In the genomic region with DNA sequence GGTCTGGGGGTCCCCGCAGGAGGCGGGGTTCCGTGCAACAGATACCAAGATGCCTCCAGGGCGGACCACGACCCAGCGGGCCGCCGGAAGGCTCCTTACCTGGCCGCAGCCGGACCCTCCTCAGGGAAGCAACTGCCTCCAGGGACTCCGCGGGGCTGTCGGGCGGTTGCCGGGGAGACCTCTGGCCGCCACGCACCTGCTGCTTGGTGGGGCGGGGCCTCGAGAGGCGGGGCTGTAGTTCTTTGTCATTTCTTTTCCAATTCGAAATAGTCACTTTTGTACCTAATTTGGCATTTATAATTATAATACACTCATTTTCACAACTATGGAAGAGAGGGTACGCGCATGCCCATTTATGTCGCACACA, we compare ENCODE assay signal across 8 cellular contexts. TPM values are rescaled to one million over a fixed set of nuclear protein-coding genes. Genes with fewer than 3 reads are reported as not detected.
A peak's percentile ranks its signal among the peaks of the same experiment; 100 is the strongest.
DNase-seq lines count a peak whose midpoint lies in the region; ATAC-seq and FAIRE-seq lines count a peak whose summit lies in the region.

No MANE protein-coding gene starts in this region.

- H3K36me3 Mint-ChIP-seq in activated CD4-positive, alpha-beta memory T cell treated with anti-CD3 and anti-CD28 coated beads for 36 hours, result no peaks in the 10 kb centered on the region

- ATAC-seq in HG02870 (IDR thresholded peaks at IDR 0.05; ENCODE audit: unreplicated experiment), result peak; percentile 23

- peak overlapping the region; percentile 89 for H3K27ac Mint-ChIP-seq in activated CD4-positive, alpha-beta memory T cell treated with anti-CD3 and anti-CD28 coated beads for 36 hours

- H3K4me3 Mint-ChIP-seq in activated CD4-positive, alpha-beta memory T cell treated with anti-CD3 and anti-CD28 coated beads for 36 hours, result peak overlapping the region; percentile 96

- intact Hi-C loops in activated CD4-positive, alpha-beta memory T cell treated with anti-CD3 and anti-CD28 coated beads for 36 hours (cut with micrococcal nuclease), result loop anchor here (2.0 to 10.0 kb wide), 7 partner anchors 14 to 596 kb away; partner anchors contain the start of genes CD164, CEP57L1 and SESN1

- CTCF ChIA-PET in activated CD4-positive, alpha-beta memory T cell treated with anti-CD3 and anti-CD28 coated beads for 36 hours (lab: Charles Lee), result interaction anchor here (3.0 kb wide), 1 partner anchor 349 kb away, joined by 26 read pairs; no protein-coding TSS in a partner anchor

- DNase-seq in GM18507 (ENCODE audit: extremely low spot score, insufficient read length, low read depth), result peak; percentile 35
- peak; percentile 30 for DNase-seq in NCI-H2107 (lab: John Stamatoyannopoulos, UW)
- DNase-seq in activated CD4-positive, alpha-beta memory T cell treated with anti-CD3 and anti-CD28 coated beads for 36 hours, result peak; percentile 79
- DNase-seq in ecto neural progenitor cell (ENCODE audit: low spot score), result peak; percentile 83
- DNase-seq in mesenteric fat pad (ENCODE audit: low spot score), result peak; percentile 88
- DNase-seq in stimulated activated CD8-positive, alpha-beta memory T cell treated with anti-CD3 and anti-CD28 coated beads, Interleukin-2, amount 100 ng/mL, for 48 hours (ENCODE audit: low read depth in 2 of 2), result peak; percentile 47 to 51
- DNase-seq in HTR-8/SVneo (ENCODE audit: insufficient read length, low spot score), result no peak

- peaks cover 30% of the 10 kb centered on the region for H3K4me1 Mint-ChIP-seq in activated CD4-positive, alpha-beta memory T cell treated with anti-CD3 and anti-CD28 coated beads for 36 hours (ENCODE audit: low read depth)

- FAIRE-seq in GM18507 (lab: Jason Lieb, UNC) (peak; percentile 56), HTR-8/SVneo (lab: Jason Lieb, UNC) (no peak)

- no peaks in the 10 kb centered on the region for H3K9me3 Mint-ChIP-seq in activated CD4-positive, alpha-beta memory T cell treated with anti-CD3 and anti-CD28 coated beads for 36 hours

- H3K27me3 Mint-ChIP-seq in activated CD4-positive, alpha-beta memory T cell treated with anti-CD3 and anti-CD28 coated beads for 36 hours, result no peaks in the 10 kb centered on the region

- POLR2A ChIA-PET in activated CD4-positive, alpha-beta memory T cell treated with anti-CD3 and anti-CD28 coated beads for 36 hours (lab: Charles Lee), result interaction anchor here (2.0 kb wide), 1 partner anchor 350 kb away, joined by 5 read pairs; no protein-coding TSS in a partner anchor

RNA-seq across cellular contexts. Expression of gene AK9, which starts 0.6 kb away (rescaled TPM):
- 1 to 10 TPM; 2.2 to 2.8 TPM for total RNA-seq in activated CD4-positive, alpha-beta memory T cell treated with anti-CD3 and anti-CD28 coated beads for 36 hours
- 7.4 TPM for total RNA-seq in mesenteric fat pad

RNA-seq across cellular contexts. Expression of gene FIG4, which starts 0.7 kb away (rescaled TPM):
- 10 to 100 TPM; 17.3 to 18.2 TPM for total RNA-seq in activated CD4-positive, alpha-beta memory T cell treated with anti-CD3 and anti-CD28 coated beads for 36 hours
- total RNA-seq in mesenteric fat pad, result 17.9 TPM
